Comparison of ENCODE assay signal across 1 cellular context in genomic region chr1:210373628-210373877, GRCh38.
TF ChIP-seq lines count a peak whose summit lies in the region.

No MANE protein-coding gene starts in this region.

TF ChIP-seq in IMR-90, 13 proteins besides CTCF, POLR2A, EP300 and RAD21 (continued from another document):
- TF ChIP-seq USF2 (IDR thresholded peaks at IDR 0.05; ENCODE audit: low read depth, low read length): no peak
